8 cellular contexts compared by ENCODE assay signal in genomic region chr17:40646791-40647548, GRCh38. TPM values are rescaled to one million over a fixed set of nuclear protein-coding genes. Genes with fewer than 3 reads are reported as not detected.
A peak's percentile ranks its signal among the peaks of the same experiment; 100 is the strongest.
DNase-seq lines count a peak whose midpoint lies in the region; ATAC-seq and TF ChIP-seq lines count a peak whose summit lies in the region.

No MANE protein-coding gene starts in this region.

- ATAC-seq in GM18517 (IDR thresholded peaks at IDR 0.05; ENCODE audit: unreplicated experiment): no peak

- no peaks in the 10 kb centered on the region for H3K27me3 Mint-ChIP-seq in osteocyte (ENCODE audit: unreplicated experiment)

- H3K4me3 ChIP-seq in GM08714 (ENCODE audit: low read length) (peak overlapping the region; percentile 91), HL-60 (replicated peaks; ENCODE audit: insufficient read depth, low read length) (peak overlapping the region; percentile 92), WERI-Rb-1 (ENCODE audit: low read depth, low read length) (peak overlapping the region; percentile 97), fibroblast of the aortic adventitia (ENCODE audit: low read depth, low read length) (peak overlapping the region; percentile 94)

- H3K9me3 Mint-ChIP-seq in osteocyte (ENCODE audit: unreplicated experiment): no peaks in the 10 kb centered on the region

- H3K36me3 Mint-ChIP-seq in osteocyte (ENCODE audit: unreplicated experiment): peaks cover 31% of the 10 kb centered on the region

- H3K36me3 ChIP-seq in WERI-Rb-1: peaks cover 57% of the 10 kb centered on the region

- H3K27me3 ChIP-seq in HL-60 (ENCODE audit: insufficient read depth, poor library complexity, severe bottlenecking) (no peaks in the 10 kb centered on the region), WERI-Rb-1 (ENCODE audit: insufficient read depth, low read depth, severe bottlenecking) (no peaks in the 10 kb centered on the region)

- peak; percentile 49 for DNase-seq in ACHN
- DNase-seq in HL-60 (ENCODE audit: low read depth in 1 of 2, low spot score in 1 of 2): peak; percentile 25 to 52
- DNase-seq in WERI-Rb-1: peak; percentile 50
- DNase-seq in fibroblast of the aortic adventitia (ENCODE audit: low read depth): peak; percentile 8
- no peak for DNase-seq in osteocyte (ENCODE audit: extremely low spot score, unreplicated experiment)
- DNase-seq in NCI-H2196 treated with DMSO at 0.1 percent for 48 hours (lab: John Stamatoyannopoulos, UW; ENCODE audit: unreplicated experiment): no peak

- TF ChIP-seq CTCF in HL-60 (IDR thresholded peaks at IDR 0.05; ENCODE audit: insufficient read depth, low read length) (no peak), WERI-Rb-1 (IDR thresholded peaks at IDR 0.05; ENCODE audit: low read depth, low read length) (no peak), fibroblast of the aortic adventitia (IDR thresholded peaks at IDR 0.05; ENCODE audit: insufficient read depth, low read length) (no peak), osteocyte (IDR thresholded peaks at IDR 0.05) (no peak)

- H3K27ac Mint-ChIP-seq in osteocyte (ENCODE audit: unreplicated experiment): peak overlapping the region; percentile 100

- H3K27ac ChIP-seq in HL-60 (replicated peaks) (peak overlapping the region; percentile 98), WERI-Rb-1 (peak overlapping the region; percentile 99)

- H3K4me1 Mint-ChIP-seq in osteocyte (ENCODE audit: unreplicated experiment): peaks cover 40% of the 10 kb centered on the region

- in situ Hi-C loops in ACHN (cut with HindIII; ENCODE audit: low pct_ligation_motif_present, low pct_unique_long_range_greater_than_20kb, low sequenced_read_pairs): no loop called here

- no peaks in the 10 kb centered on the region for H3K9me3 ChIP-seq in WERI-Rb-1 (ENCODE audit: severe bottlenecking)

- peak overlapping the region; percentile 96 for H3K4me3 Mint-ChIP-seq in osteocyte (ENCODE audit: unreplicated experiment)

RNA-seq across cellular contexts. Expression of gene SMARCE1, which starts 0.6 kb away (rescaled TPM):
- total RNA-seq in fibroblast of the aortic adventitia (ENCODE audit: low replicate concordance) (112 and 119 TPM in 2 replicates), osteocyte (137 and 145 TPM in 2 replicates)

RNA-seq across cellular contexts. Expression of gene KRT222, which starts 18.0 kb away (rescaled TPM):
- total RNA-seq in fibroblast of the aortic adventitia (ENCODE audit: low replicate concordance) (not detected in 2 replicates), osteocyte (not detected in 2 replicates)

RNA-seq across cellular contexts. Expression of gene KRT24, which starts 56.6 kb away (rescaled TPM):
- total RNA-seq in fibroblast of the aortic adventitia (ENCODE audit: low replicate concordance) (not detected in 2 replicates), osteocyte (not detected in 2 replicates)

Comparison
In these comparisons a context has a peak if more than half of its experiments do, and no peak if none do; other contexts are left out.
1. DNase-seq: peak in ACHN (single experiment), HL-60 (2 of 2), WERI-Rb-1 (single experiment) and fibroblast of the aortic adventitia (single experiment); none in osteocyte (single experiment) and NCI-H2196 treated with DMSO at 0.1 percent for 48 hours (single experiment).
2. Peak in every context shown above with its lines, with median percentiles within 50 percentile points of each other: H3K4me3 ChIP-seq.